ENCODE assay signal across 18 cellular contexts in the genomic region with DNA sequence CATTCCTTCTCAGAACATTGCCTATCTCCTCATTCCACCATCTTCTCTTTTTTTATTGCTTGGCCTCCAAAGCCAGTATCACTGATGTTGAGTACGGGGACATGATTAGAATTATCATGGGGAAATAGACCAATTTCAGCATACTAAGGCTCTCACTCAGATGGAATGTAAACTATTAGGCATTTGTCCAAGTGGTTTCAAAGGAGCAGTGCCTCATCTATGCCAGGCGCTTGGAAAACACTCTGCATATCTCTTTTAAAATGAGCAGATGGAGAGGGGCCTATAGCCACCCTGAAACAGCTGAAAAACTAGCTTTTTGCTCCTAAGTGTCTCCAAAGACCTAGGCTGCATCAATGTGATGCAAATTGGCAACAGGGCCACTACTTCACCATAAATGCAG.
DNase-seq lines count a peak whose midpoint lies in the region; ATAC-seq and TF ChIP-seq lines count a peak whose summit lies in the region.
"Had no signal": no experiment of that assay in that cellular context is flagged by ENCODE, and none has a peak within 500 bp of the region (broad histone marks: within the 10 kb centered on the region; RNA-seq: fewer than 3 reads in every experiment).

No MANE protein-coding gene starts in this region.

- H3K27ac ChIP-seq in RWPE1 (no peak overlapping the region), fibroblast of lung (ENCODE audit: insufficient read depth, low read length) (no peak overlapping the region)
- H3K27ac ChIP-seq: gastrocnemius medialis had no signal

- peak; percentile 80 for DNase-seq in EL
- DNase-seq in RWPE1 (ENCODE audit: low spot score), result peak; percentile 2
- peak; percentile 73 to 81 for DNase-seq in fibroblast of lung (ENCODE audit: low read depth in 2 of 2)
- peak; percentile 47 for DNase-seq in retinal pigment epithelial cell (ENCODE audit: low read depth)
- DNase-seq in DMS53 (lab: John Stamatoyannopoulos, UW), result no peak
- no peak for DNase-seq in HK-2 (ENCODE audit: unreplicated experiment)
- DNase-seq in activated gamma-delta T cell (lab: John Stamatoyannopoulos, UW), result no peak
- DNase-seq: activated CD4-positive, alpha-beta T cell treated with anti-CD3 and anti-CD28 coated beads, Interleukin-2, amount 10 ng/mL, durations not matched to agents 7 days and 5 days; activated T-cell treated with anti-CD3 and anti-CD28 coated beads, Interleukin-2, amount 50 U/mL, for 4 hours; C1 segment of cervical spinal cord; DND-41; gastrocnemius medialis; immature natural killer cell; NCI-H2107; nucleus accumbens; SHP77 treated with DMSO at 0.1 percent for 48 hours; small intestine had no signal

- POLR2A ChIA-PET in RWPE1 (lab: Yijun Ruan, JAX; ENCODE audit: low non-redundant PET), result no interaction called here

- H3K4me3 ChIP-seq in fibroblast of lung (replicated peaks in 1 of 4; ENCODE audit: control extremely low read depth in 1 of 4, insufficient read depth in 1 of 4, low read depth in 3 of 4, low read length in 4 of 4), result no peak overlapping the region
- H3K4me3 ChIP-seq in retinal pigment epithelial cell (ENCODE audit: low read length), result no peak overlapping the region
- H3K4me3 ChIP-seq: gastrocnemius medialis had no signal

- CTCF ChIA-PET in RWPE1 (lab: Yijun Ruan, JAX), result no interaction called here

- no peak overlapping the region for H3K9ac ChIP-seq in fibroblast of lung (ENCODE audit: insufficient read depth, low read length)

- H3K9me3 ChIP-seq in fibroblast of lung (ENCODE audit: control insufficient read depth, insufficient read depth, low read depth, low read length), result no peaks in the 10 kb centered on the region

- H3K4me1 ChIP-seq in fibroblast of lung (ENCODE audit: control insufficient read depth, extremely low read depth, insufficient read depth, low read length), result peaks cover 7% of the 10 kb centered on the region
- H3K4me1 ChIP-seq: gastrocnemius medialis had no signal

- H2AFZ ChIP-seq in fibroblast of lung (ENCODE audit: low read length), result no peak overlapping the region

- no peaks in the 10 kb centered on the region for H3K36me3 ChIP-seq in fibroblast of lung (ENCODE audit: control insufficient read depth, insufficient read depth, low read length)
- H3K36me3 ChIP-seq: gastrocnemius medialis had no signal

- no peaks in the 10 kb centered on the region for H3K79me2 ChIP-seq in fibroblast of lung (ENCODE audit: control insufficient read depth, insufficient read depth, low read length)

- H3K27me3 ChIP-seq in fibroblast of lung (ENCODE audit: control insufficient read depth, insufficient read depth, low read length), result no peaks in the 10 kb centered on the region
- H3K27me3 ChIP-seq: gastrocnemius medialis had no signal

- H3K4me2 ChIP-seq in fibroblast of lung (ENCODE audit: extremely low read depth, insufficient read depth, low read length), result no peak overlapping the region

- no peaks in the 10 kb centered on the region for H4K20me1 ChIP-seq in fibroblast of lung (ENCODE audit: control insufficient read depth, extremely low read depth, insufficient read depth, low read length)

- no peak for TF ChIP-seq CTCF in RWPE1 (conservative IDR thresholded peaks at IDR 0.05; ENCODE audit: low read depth)
- no peak for TF ChIP-seq CTCF in fibroblast of lung (conservative IDR thresholded peaks at IDR 0.05 in 1 of 2, IDR thresholded peaks at IDR 0.05 in 1 of 2; ENCODE audit: low read depth in 1 of 2, low read length in 2 of 2)
- no peak for TF ChIP-seq CTCF in retinal pigment epithelial cell (conservative IDR thresholded peaks at IDR 0.05; ENCODE audit: low read depth, low read length)

- ATAC-seq in GM21447 (IDR thresholded peaks at IDR 0.05; ENCODE audit: unreplicated experiment), result no peak
- ATAC-seq: activated T-cell treated with anti-CD3 and anti-CD28 coated beads, Interleukin-2, amount 50 U/mL, for 4 hours; gastrocnemius medialis had no signal

Comparison
In these comparisons a context has a peak if more than half of its experiments do, and no peak if none do; other contexts are left out.
1. DNase-seq: peak in EL (single experiment), RWPE1 (single experiment), fibroblast of lung (2 of 2) and retinal pigment epithelial cell (single experiment); none in DMS53 (single experiment), HK-2 (single experiment) and activated gamma-delta T cell (single experiment).